Comparison of ENCODE assay signal across 8 cellular contexts in the genomic region with DNA sequence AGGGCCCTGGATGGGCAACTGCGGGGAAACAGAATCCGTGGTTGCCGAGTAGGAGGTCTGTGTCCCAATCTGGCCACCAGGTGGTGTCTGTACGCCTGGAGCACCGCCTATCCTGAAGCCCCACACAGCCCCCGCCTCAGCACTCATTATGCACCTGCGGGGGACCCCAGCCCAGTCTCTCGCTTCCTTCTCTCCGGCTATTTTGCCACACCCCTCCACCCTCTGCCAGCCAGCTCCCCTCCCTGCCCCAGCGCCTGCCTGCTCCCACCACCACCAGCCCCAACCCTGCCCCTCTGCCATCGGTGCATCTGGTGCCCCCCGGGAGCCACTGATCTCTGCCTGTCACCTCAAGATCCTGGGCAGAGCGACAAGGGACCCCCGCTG. TPM values are rescaled to one million over a fixed set of nuclear protein-coding genes. Genes with fewer than 3 reads are reported as not detected.
DNase-seq lines count a peak whose midpoint lies in the region; ATAC-seq, FAIRE-seq and TF ChIP-seq lines count a peak whose summit lies in the region.

No MANE protein-coding gene starts in this region.

- TF ChIP-seq CTCF in 22Rv1 (IDR thresholded peaks at IDR 0.05): peak; percentile 96
- peak; percentile 82 for TF ChIP-seq CTCF in left ventricle myocardium inferior (IDR thresholded peaks at IDR 0.05; ENCODE audit: borderline replicate concordance)

- peaks cover 30% of the 10 kb centered on the region for H3K4me1 Mint-ChIP-seq in activated naive CD8-positive, alpha-beta T cell treated with anti-CD3 and anti-CD28 coated beads, Interleukin-2, amount 10 ng/mL, durations not matched to agents 7 days and 5 days

- H3K27me3 Mint-ChIP-seq in activated naive CD8-positive, alpha-beta T cell treated with anti-CD3 and anti-CD28 coated beads, Interleukin-2, amount 10 ng/mL, durations not matched to agents 7 days and 5 days: peaks cover 54% of the 10 kb centered on the region

- no peaks in the 10 kb centered on the region for H3K9me3 ChIP-seq in left ventricle myocardium inferior (replicated peaks)

- H3K4me1 ChIP-seq in left ventricle myocardium inferior: peaks cover 56% of the 10 kb centered on the region

- peaks cover 34% of the 10 kb centered on the region for H3K36me3 ChIP-seq in left ventricle myocardium inferior

- no peaks in the 10 kb centered on the region for H3K9me3 Mint-ChIP-seq in activated naive CD8-positive, alpha-beta T cell treated with anti-CD3 and anti-CD28 coated beads, Interleukin-2, amount 10 ng/mL, durations not matched to agents 7 days and 5 days

- H3K36me3 Mint-ChIP-seq in activated naive CD8-positive, alpha-beta T cell treated with anti-CD3 and anti-CD28 coated beads, Interleukin-2, amount 10 ng/mL, durations not matched to agents 7 days and 5 days: peaks cover 2% of the 10 kb centered on the region

- H3K27ac ChIP-seq in 22Rv1: peak overlapping the region; percentile 62
- H3K27ac ChIP-seq in left ventricle myocardium inferior (replicated peaks): peak overlapping the region; percentile 29

- peaks cover 49% of the 10 kb centered on the region for H3K27me3 ChIP-seq in left ventricle myocardium inferior (ENCODE audit: low read depth)

- no peak overlapping the region for H3K4me3 ChIP-seq in left ventricle myocardium inferior

- H3K27ac Mint-ChIP-seq in activated naive CD8-positive, alpha-beta T cell treated with anti-CD3 and anti-CD28 coated beads, Interleukin-2, amount 10 ng/mL, durations not matched to agents 7 days and 5 days: no peak overlapping the region

- FAIRE-seq in GM12892 (lab: Jason Lieb, UNC): peak; percentile 82

- DNase-seq in GM12892 (ENCODE audit: insufficient read length) (peak; percentile 73), NCI-H1105 treated with DMSO at 0.1 percent for 48 hours (lab: John Stamatoyannopoulos, UW) (peak; percentile 62), T follicular helper cell (ENCODE audit: low read depth) (peak; percentile 59), left ventricle myocardium inferior (peak; percentile 57)
- DNase-seq in activated naive CD8-positive, alpha-beta T cell treated with anti-CD3 and anti-CD28 coated beads, Interleukin-2, amount 10 ng/mL, durations not matched to agents 7 days and 5 days: peak; percentile 74
- peak; percentile 66 for DNase-seq in stimulated activated CD4-positive, alpha-beta T cell treated with anti-CD3 and anti-CD28 coated beads, Interleukin-12 subunit alpha, Interleukin-12 subunit beta, amount 100 ng/mL, for 4 hours

- TF ChIP-seq POLR2A in GM12892 (IDR thresholded peaks at IDR 0.05; ENCODE audit: low read depth, low read length): no peak

- peak overlapping the region; percentile 12 for H3K4me3 Mint-ChIP-seq in activated naive CD8-positive, alpha-beta T cell treated with anti-CD3 and anti-CD28 coated beads, Interleukin-2, amount 10 ng/mL, durations not matched to agents 7 days and 5 days

- POLR2A ChIA-PET in activated naive CD8-positive, alpha-beta T cell treated with anti-CD3 and anti-CD28 coated beads, Interleukin-2, amount 10 ng/mL, durations not matched to agents 7 days and 5 days (lab: Charles Lee): interaction anchor here (4.1 kb wide), 1 partner anchor 26 kb away, joined by 57 read pairs; a partner anchor contains a TSS

- peak; percentile 35 for ATAC-seq in activated naive CD8-positive, alpha-beta T cell treated with anti-CD3 and anti-CD28 coated beads, Interleukin-2, amount 10 ng/mL, durations not matched to agents 7 days and 5 days (ENCODE audit: low read depth)
- ATAC-seq in GM21423 (IDR thresholded peaks at IDR 0.05; ENCODE audit: unreplicated experiment): no peak

- intact Hi-C loops in left ventricle myocardium inferior (cut with micrococcal nuclease): no loop called here

RNA-seq across cellular contexts. Expression of gene NXPH4, which starts 2.2 kb away (rescaled TPM):
- not detected for polyA plus RNA-seq in GM12892 (2012; ENCODE audit: missing spikeins)
- 1 to 10 TPM; 1.7 to 2.4 TPM for total RNA-seq in activated naive CD8-positive, alpha-beta T cell treated with anti-CD3 and anti-CD28 coated beads, Interleukin-2, amount 10 ng/mL, durations not matched to agents 7 days and 5 days
- 0.44 TPM for total RNA-seq in left ventricle myocardium inferior

RNA-seq across cellular contexts. Expression of gene SHMT2, which starts 15.1 kb away (rescaled TPM):
- polyA plus RNA-seq in GM12892 (2012; ENCODE audit: missing spikeins): 151 TPM
- 100 to 1,000 TPM; 142 to 159 TPM for total RNA-seq in activated naive CD8-positive, alpha-beta T cell treated with anti-CD3 and anti-CD28 coated beads, Interleukin-2, amount 10 ng/mL, durations not matched to agents 7 days and 5 days
- 22.9 TPM for total RNA-seq in left ventricle myocardium inferior

RNA-seq across cellular contexts. Expression of gene STAC3, which starts 36.6 kb away (rescaled TPM):
- 4.4 TPM for polyA plus RNA-seq in GM12892 (2012; ENCODE audit: missing spikeins)
- total RNA-seq in activated naive CD8-positive, alpha-beta T cell treated with anti-CD3 and anti-CD28 coated beads, Interleukin-2, amount 10 ng/mL, durations not matched to agents 7 days and 5 days: 10 to 100 TPM; 10.7 to 11.4 TPM
- 0.69 TPM for total RNA-seq in left ventricle myocardium inferior
